17 cellular contexts compared by ENCODE assay signal in the genomic region with DNA sequence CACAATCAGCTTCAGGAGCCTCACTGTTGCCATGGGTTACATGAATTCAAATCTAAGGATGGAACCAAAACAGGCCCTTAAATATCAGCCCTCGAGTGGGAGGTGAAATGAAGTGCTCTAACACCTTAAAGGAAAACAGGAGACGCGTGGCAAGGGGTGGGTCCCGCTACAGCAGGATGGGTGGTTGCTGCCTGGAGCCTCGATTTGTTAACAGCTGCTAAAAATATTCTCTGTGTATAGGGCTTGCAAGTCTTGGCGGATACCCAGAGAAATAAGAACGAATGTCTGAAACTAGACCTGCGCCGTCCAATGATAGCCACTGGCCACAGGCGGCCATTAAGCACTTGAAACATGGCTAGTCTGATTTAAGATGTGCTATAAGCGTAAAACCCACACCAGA.
DNase-seq lines count a peak whose midpoint lies in the region; ATAC-seq lines count a peak whose summit lies in the region.
"Had no signal": no experiment of that assay in that cellular context is flagged by ENCODE, and none has a peak within 500 bp of the region (broad histone marks: within the 10 kb centered on the region; RNA-seq: fewer than 3 reads in every experiment).

No MANE protein-coding gene starts in this region.

- DNase-seq in left ventricle myocardium superior = no peak
- DNase-seq in Right ventricle myocardium inferior (ENCODE audit: missing footprints) = no peak
- DNase-seq in NCI-H2227 treated with DMSO at 0.1 percent for 48 hours (lab: John Stamatoyannopoulos, UW) = peak; percentile 30
- peak; percentile 23 to 90 (median 64) for DNase-seq in head of caudate nucleus
- peak; percentile 38 for DNase-seq in superior temporal gyrus (ENCODE audit: extremely low spot score)
- no peak for DNase-seq in stimulated activated CD8-positive, alpha-beta memory T cell treated with anti-CD3 and anti-CD28 coated beads, Interleukin-4, amount 100 ng/mL, for 48 hours
- DNase-seq: BE2C; CD8-positive, alpha-beta T cell; NCI-H1048; NCI-H187; NCI-H345; NCI-H526 treated with DMSO at 0.1 percent for 48 hours; PC-3; T-cell had no signal

- intact Hi-C loops in left ventricle myocardium superior (cut with micrococcal nuclease) (loop anchor here (10.0 kb wide), 1 partner anchor 488 kb away; no protein-coding TSS in a partner anchor), Right ventricle myocardium inferior (cut with DNase I) (no loop called here), head of caudate nucleus (cut with DNase I) (no loop called here)

- ATAC-seq in left ventricle myocardium superior = peak; percentile 42
- no peak for ATAC-seq in Right ventricle myocardium inferior
- ATAC-seq in HG03159 (IDR thresholded peaks at IDR 0.05; ENCODE audit: unreplicated experiment) = no peak
- no peak for ATAC-seq in HG03432 (IDR thresholded peaks at IDR 0.05; ENCODE audit: unreplicated experiment)
- ATAC-seq: CD8-positive, alpha-beta T cell; HCT116; PC-3; T-cell had no signal

Comparison
In these comparisons a context has a peak if more than half of its experiments do, and no peak if none do; other contexts are left out.
1. DNase-seq: peak in NCI-H2227 treated with DMSO at 0.1 percent for 48 hours (single experiment), head of caudate nucleus (42 of 42) and superior temporal gyrus (single experiment); none in left ventricle myocardium superior (single experiment), Right ventricle myocardium inferior (single experiment) and stimulated activated CD8-positive, alpha-beta memory T cell treated with anti-CD3 and anti-CD28 coated beads, Interleukin-4, amount 100 ng/mL, for 48 hours (single experiment).